27 cellular contexts compared by ENCODE assay signal in genomic region chr21:45927851-45928850, GRCh38.
"Had no signal": no experiment of that assay in that cellular context is flagged by ENCODE, and none has a peak within 500 bp of the region (broad histone marks: within the 10 kb centered on the region; RNA-seq: fewer than 3 reads in every experiment).

No MANE protein-coding gene starts in this region.

- DNase-seq: colonic mucosa; effector CD8-positive, alpha-beta T cell; endodermal cell; foreskin keratinocyte; left colon; left ventricle myocardium inferior; lower lobe of right lung; nucleus accumbens; stimulated activated CD4-positive, alpha-beta T cell treated with anti-CD3 and anti-CD28 coated beads, Interleukin-15, amount 100 ng/mL, for 24 hours; stimulated activated CD4-positive, alpha-beta T cell treated with anti-CD3 and anti-CD28 coated beads, Interleukin-2, amount 100 ng/mL, for 48 hours; stimulated activated naive B cell treated with anti-CD40 and anti-IgM and Interleukin-4, amounts not matched to agents 10 μg/mL and 1 μg/mL and 100 μg/mL, for 72 hours; upper lobe of left lung had no signal

- H3K36me3 ChIP-seq: colonic mucosa, heart left ventricle, left ventricle myocardium inferior, lower lobe of right lung, neural progenitor cell, prostate gland, right atrium auricular region, thoracic aorta, upper lobe of left lung had no signal

- ATAC-seq: foreskin keratinocyte; gastroesophageal sphincter; left colon; stimulated activated naive B cell treated with anti-CD40 and anti-IgM and Interleukin-4, amounts not matched to agents 10 μg/mL and 1 μg/mL and 100 μg/mL, for 72 hours had no signal

- H3K9me3 Mint-ChIP-seq: endodermal cell; nephron; neural progenitor cell; stimulated activated naive B cell treated with anti-CD40 and anti-IgM and Interleukin-4, amounts not matched to agents 10 μg/mL and 1 μg/mL and 100 μg/mL, for 72 hours; stimulated activated naive CD8-positive, alpha-beta T cell treated with anti-CD3 and anti-CD28 coated beads, Interleukin-15, Interleukin-2, amounts not matched to agents 100 ng/mL and 50 ng/mL, for 24 hours had no signal

- H3K9ac ChIP-seq: neural progenitor cell had no signal

- H3K4me1 Mint-ChIP-seq: endodermal cell, nephron had no signal

- H3K4me3 ChIP-seq: colonic mucosa, esophagus muscularis mucosa, gastroesophageal sphincter, heart left ventricle, hepatocyte, left ventricle myocardium inferior, lower lobe of right lung, neural progenitor cell, prostate gland, right atrium auricular region, skin epidermis, thoracic aorta, tibial nerve, upper lobe of left lung had no signal

- H3K4me1 ChIP-seq: colonic mucosa, foreskin keratinocyte, lower lobe of right lung, neural progenitor cell, prostate gland, upper lobe of left lung had no signal

- H3K36me3 Mint-ChIP-seq: neural progenitor cell; stimulated activated naive B cell treated with anti-CD40 and anti-IgM and Interleukin-4, amounts not matched to agents 10 μg/mL and 1 μg/mL and 100 μg/mL, for 72 hours had no signal

- H3K9me3 ChIP-seq: colonic mucosa, esophagus muscularis mucosa, gastroesophageal sphincter, heart left ventricle, left ventricle myocardium inferior, lower lobe of right lung, prostate gland, right atrium auricular region, thoracic aorta, tibial nerve, upper lobe of left lung had no signal

- H3K4me3 Mint-ChIP-seq: dendritic cell treated with granulocyte-macrophage colony-stimulating factor and Interleukin-4, amounts not matched to agents 40 ng/mL and 50 ng/mL, for 4 days; endodermal cell; nephron; neural progenitor cell; stimulated activated naive B cell treated with anti-CD40 and anti-IgM and Interleukin-4, amounts not matched to agents 10 μg/mL and 1 μg/mL and 100 μg/mL, for 72 hours; stimulated activated naive CD8-positive, alpha-beta T cell treated with anti-CD3 and anti-CD28 coated beads, Interleukin-15, Interleukin-2, amounts not matched to agents 100 ng/mL and 50 ng/mL, for 24 hours had no signal

- H3K27ac Mint-ChIP-seq: dendritic cell treated with granulocyte-macrophage colony-stimulating factor and Interleukin-4, amounts not matched to agents 40 ng/mL and 50 ng/mL, for 4 days; endodermal cell; nephron; neural progenitor cell; stimulated activated naive B cell treated with anti-CD40 and anti-IgM and Interleukin-4, amounts not matched to agents 10 μg/mL and 1 μg/mL and 100 μg/mL, for 72 hours; stimulated activated naive CD8-positive, alpha-beta T cell treated with anti-CD3 and anti-CD28 coated beads, Interleukin-15, Interleukin-2, amounts not matched to agents 100 ng/mL and 50 ng/mL, for 24 hours had no signal

- H3K27me3 Mint-ChIP-seq: stimulated activated naive CD8-positive, alpha-beta T cell treated with anti-CD3 and anti-CD28 coated beads, Interleukin-15, Interleukin-2, amounts not matched to agents 100 ng/mL and 50 ng/mL, for 24 hours had no signal

- FAIRE-seq: urothelium cell line had no signal

- H3K27ac ChIP-seq: colonic mucosa, epithelial cell of prostate, esophagus muscularis mucosa, foreskin keratinocyte, gastroesophageal sphincter, heart left ventricle, hepatocyte, left ventricle myocardium inferior, lower lobe of right lung, neural progenitor cell, prostate gland, right atrium auricular region, skin epidermis, thoracic aorta, tibial nerve, upper lobe of left lung had no signal
